ENCODE assay signal across 2 cellular contexts in the genomic region with DNA sequence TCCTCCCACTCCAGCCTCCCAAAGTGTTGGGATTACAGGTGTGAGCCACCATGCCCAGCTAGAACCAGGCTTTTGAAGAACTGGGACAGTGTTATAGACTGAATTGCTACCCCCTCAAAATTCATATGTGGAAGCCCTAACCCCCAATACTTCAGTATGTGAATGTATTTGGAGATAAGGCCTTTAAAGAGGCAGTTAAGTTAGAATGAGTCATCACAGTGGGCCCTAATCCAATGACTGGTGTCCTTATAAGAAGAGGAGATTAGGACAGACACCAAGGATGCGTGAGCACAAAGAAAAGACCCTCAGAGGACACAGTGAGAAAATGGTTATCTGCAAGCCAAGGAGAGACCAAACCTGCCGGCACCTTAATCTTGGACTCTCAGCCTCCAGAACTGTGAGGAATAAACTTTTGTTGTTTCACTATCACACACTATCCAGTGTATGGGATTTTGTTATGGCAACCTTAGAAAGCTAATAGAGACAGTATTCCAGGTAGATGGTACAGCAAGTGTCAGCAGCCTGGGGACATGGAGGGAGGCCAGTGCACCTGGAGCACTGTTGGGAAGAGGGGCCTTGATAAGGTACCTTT.
TF ChIP-seq lines count a peak whose summit lies in the region.

No MANE protein-coding gene starts in this region.

TF ChIP-seq in A549, 52 proteins besides CTCF, POLR2A, EP300 and RAD21:
- TF ChIP-seq FOSL2 (IDR thresholded peaks at IDR 0.05) (no peak), FOSL2 (CRISPR knock-in tag; IDR thresholded peaks at IDR 0.05) (peak; percentile 73), GATA3 (IDR thresholded peaks at IDR 0.05; ENCODE audit: borderline replicate concordance) (no peak)

TF ChIP-seq in IMR-90, 13 proteins besides CTCF, POLR2A, EP300 and RAD21:
- TF ChIP-seq BHLHE40 (IDR thresholded peaks at IDR 0.05; ENCODE audit: low read depth, low read length) (peak; percentile 19; the same call in 1 of the 2 replicates), NFE2L2 (IDR thresholded peaks at IDR 0.05; ENCODE audit: low read depth, low read length) (0 out of 2 replicates have a peak, but pooled peaks have one; percentile 5), CHD1 (IDR thresholded peaks at IDR 0.05; ENCODE audit: low read depth, low read length) (no peak), FOS (IDR thresholded peaks at IDR 0.05; ENCODE audit: low read depth, low read length) (peak; percentile 84), SMC3 (IDR thresholded peaks at IDR 0.05; ENCODE audit: low read depth, low read length) (no peak)
